Comparison of ENCODE assay signal across 19 cellular contexts in genomic region chr2:202101049-202101579, GRCh38. TPM values are rescaled to one million over a fixed set of nuclear protein-coding genes. Genes with fewer than 3 reads are reported as not detected.
"Had no signal": no experiment of that assay in that cellular context is flagged by ENCODE, and none has a peak within 500 bp of the region (broad histone marks: within the 10 kb centered on the region; RNA-seq: fewer than 3 reads in every experiment).

No MANE protein-coding gene starts in this region.

- DNase-seq: activated CD4-positive, alpha-beta T cell treated with anti-CD3 and anti-CD28 coated beads for 1 hour; activated CD4-positive, alpha-beta T cell treated with anti-CD3 and anti-CD28 coated beads, Interleukin-2, amount 50 U/mL, for 48 hours; activated CD8-positive, alpha-beta memory T cell treated with anti-CD3 and anti-CD28 coated beads, Interleukin-2, amount 10 ng/mL, durations not matched to agents 7 days and 5 days; activated gamma-delta T cell; activated T-cell treated with anti-CD3 and anti-CD28 coated beads, Interleukin-2, amount 50 U/mL, for 24 hours; brain microvascular endothelial cell; cerebellar nuclear complex; dermis blood vessel endothelial cell; hippocampal formation; ovary; stimulated activated CD4-positive, alpha-beta T cell treated with anti-CD3 and anti-CD28 coated beads, Interleukin-12 subunit alpha, Interleukin-12 subunit beta, amount 100 ng/mL, for 4 hours; stimulated activated naive CD4-positive, alpha-beta T cell; trophoblast cell had no signal

- H3K4me3 ChIP-seq: ovary had no signal

- H3K4me1 Mint-ChIP-seq: activated CD8-positive, alpha-beta memory T cell treated with anti-CD3 and anti-CD28 coated beads, Interleukin-2, amount 10 ng/mL, durations not matched to agents 7 days and 5 days had no signal

- H3K9me3 ChIP-seq: ovary had no signal

- H3K4me3 Mint-ChIP-seq: activated CD8-positive, alpha-beta memory T cell treated with anti-CD3 and anti-CD28 coated beads, Interleukin-2, amount 10 ng/mL, durations not matched to agents 7 days and 5 days; activated naive CD8-positive, alpha-beta T cell; activated T-cell treated with anti-CD3 and anti-CD28 coated beads, Interleukin-2, amount 50 U/mL, for 24 hours had no signal

- ATAC-seq: activated CD8-positive, alpha-beta memory T cell treated with anti-CD3 and anti-CD28 coated beads, Interleukin-2, amount 10 ng/mL, durations not matched to agents 7 days and 5 days; esophagus mucosa had no signal

- H3K36me3 Mint-ChIP-seq: activated CD8-positive, alpha-beta memory T cell treated with anti-CD3 and anti-CD28 coated beads, Interleukin-2, amount 10 ng/mL, durations not matched to agents 7 days and 5 days had no signal

- H3K27ac Mint-ChIP-seq: activated CD8-positive, alpha-beta memory T cell treated with anti-CD3 and anti-CD28 coated beads, Interleukin-2, amount 10 ng/mL, durations not matched to agents 7 days and 5 days; activated naive CD8-positive, alpha-beta T cell; activated T-cell treated with anti-CD3 and anti-CD28 coated beads, Interleukin-2, amount 50 U/mL, for 24 hours had no signal

- H3K27ac ChIP-seq: brain microvascular endothelial cell, ovary had no signal

- H3K36me3 ChIP-seq: brain microvascular endothelial cell, ovary had no signal

- H3K27me3 ChIP-seq: brain microvascular endothelial cell, ovary had no signal

- H3K9me3 Mint-ChIP-seq: activated T-cell treated with anti-CD3 and anti-CD28 coated beads, Interleukin-2, amount 50 U/mL, for 24 hours had no signal

RNA-seq across cellular contexts. Expression of gene KIAA2012, which starts 28.1 kb away (rescaled TPM):
- total RNA-seq: dermis blood vessel endothelial cell, esophagus mucosa, glomerular endothelial cell, kidney epithelial cell, mesenteric fat pad had no signal
- polyA plus RNA-seq: neural cell had no signal
